22 cellular contexts compared by ENCODE assay signal in genomic region chr17:41540921-41541625, GRCh38. TPM values are rescaled to one million over a fixed set of nuclear protein-coding genes. Genes with fewer than 3 reads are reported as not detected.
DNase-seq lines count a peak whose midpoint lies in the region; ATAC-seq and TF ChIP-seq lines count a peak whose summit lies in the region.
"Had no signal": no experiment of that assay in that cellular context is flagged by ENCODE, and none has a peak within 500 bp of the region (broad histone marks: within the 10 kb centered on the region; RNA-seq: fewer than 3 reads in every experiment).

No MANE protein-coding gene starts in this region.

- no peaks in the 10 kb centered on the region for H3K27me3 ChIP-seq in Caco-2 (replicated peaks; ENCODE audit: control insufficient read depth, insufficient read depth, low read length)
- H3K27me3 ChIP-seq in mammary epithelial cell (ENCODE audit: insufficient read depth, low read length), result no peaks in the 10 kb centered on the region
- H3K27me3 ChIP-seq in muscle layer of duodenum (ENCODE audit: low read depth, low read length), result no peaks in the 10 kb centered on the region
- H3K27me3 ChIP-seq: upper lobe of right lung had no signal

- peaks cover 69% of the 10 kb centered on the region for H3K4me1 Mint-ChIP-seq in Caco-2 (ENCODE audit: low read depth, unreplicated experiment)

- TF ChIP-seq CTCF in Caco-2 (IDR thresholded peaks at IDR 0.05; ENCODE audit: insufficient read depth in 1 of 2, low read depth in 1 of 2, low read length in 1 of 2, severe bottlenecking in 1 of 2, unreplicated experiment in 1 of 2), result no peak
- no peak for TF ChIP-seq CTCF in mammary epithelial cell (conservative IDR thresholded peaks at IDR 0.05 in 1 of 2, IDR thresholded peaks at IDR 0.05 in 1 of 2; ENCODE audit: extremely low read depth in 1 of 2, insufficient read depth in 1 of 2, low read depth in 1 of 2, low read length in 2 of 2)

- 30% methylated on average over 10 of the region's 10 CpGs for WGBS in mammary epithelial cell (ENCODE audit: low coverage, missing lambda C conversion rate)

- no peaks in the 10 kb centered on the region for H3K36me3 ChIP-seq in Caco-2 (ENCODE audit: control insufficient read depth, insufficient read depth, low read length)
- no peaks in the 10 kb centered on the region for H3K36me3 ChIP-seq in mammary epithelial cell (ENCODE audit: insufficient read depth, low read length)
- no peaks in the 10 kb centered on the region for H3K36me3 ChIP-seq in muscle layer of duodenum (ENCODE audit: control insufficient read depth in 1 of 2, insufficient read depth in 2 of 2, low read length in 2 of 2)
- H3K36me3 ChIP-seq: lower lobe of right lung, upper lobe of right lung had no signal

- POLR2A ChIA-PET in Caco-2 (lab: Charles Lee), result interaction anchor here (1.4 to 1.6 kb wide), 2 partner anchors 11 to 13 kb away, joined by 3 to 8 read pairs; partner anchors contain the start of gene KRT19

- H2AFZ ChIP-seq in mammary epithelial cell (ENCODE audit: low read depth, low read length), result no peak overlapping the region

- peaks cover under 1% of the 10 kb centered on the region for H3K9me3 Mint-ChIP-seq in Caco-2 (ENCODE audit: unreplicated experiment)
- H3K9me3 Mint-ChIP-seq: CD8-positive, alpha-beta T cell; T-helper 1 cell treated with Interleukin-12 subunit alpha and Interleukin-12 subunit beta and Interleukin-4 antibody, amounts not matched to agents 30 μg/mL and 1 μg/mL, for 36 hours had no signal

- H4K20me1 ChIP-seq in mammary epithelial cell (ENCODE audit: insufficient read depth, low read length), result no peaks in the 10 kb centered on the region

- H3K4me2 ChIP-seq in mammary epithelial cell (ENCODE audit: insufficient read depth, low read depth, low read length), result no peak overlapping the region

- H3K27me3 Mint-ChIP-seq in Caco-2 (ENCODE audit: insufficient read depth, unreplicated experiment), result no peaks in the 10 kb centered on the region

- CTCF ChIA-PET in Caco-2 (lab: Charles Lee) (interaction anchor here (0.5 to 1.8 kb wide), 6 partner anchors 8 to 124 kb away, joined by 3 to 7 read pairs (median 4); partner anchors contain the start of gene KRT19), mammary epithelial cell (lab: Charles Lee; ENCODE audit: low non-redundant PET) (no interaction called here)

- peak in 1 of 2 experiments; percentile 47 for DNase-seq in Caco-2
- DNase-seq in NCI-H226, result peak; percentile 46
- DNase-seq in mammary epithelial cell, result peak; percentile 88
- no peak for DNase-seq in EL
- DNase-seq in NCI-H187 (lab: John Stamatoyannopoulos, UW), result no peak
- DNase-seq in NCI-H1048 (lab: John Stamatoyannopoulos, UW), result no peak
- DNase-seq: activated CD4-positive, CD25-positive, alpha-beta regulatory T cell; amniotic stem cell; CD8-positive, alpha-beta T cell; foreskin fibroblast; lower lobe of right lung; retina; SHP77 treated with DMSO at 0.1 percent for 48 hours; stimulated activated naive CD8-positive, alpha-beta T cell treated with anti-CD3 and anti-CD28 coated beads, Interleukin-15, Interleukin-2, amounts not matched to agents 100 U/mL and 50 U/mL, for 24 hours; upper lobe of right lung had no signal

- H3K9ac ChIP-seq in mammary epithelial cell (ENCODE audit: insufficient read depth, low read length), result peak overlapping the region; percentile 32

- in situ Hi-C loops in mammary epithelial cell (cut with MboI; ENCODE audit: low sequenced_read_pairs in 2 of 2), result loop anchor here in 1 of 2 donors (10.0 kb wide), 1 partner anchor 736 kb away; no protein-coding TSS in a partner anchor

- H3K9me3 ChIP-seq in Caco-2 (no peaks in the 10 kb centered on the region), mammary epithelial cell (replicated peaks; ENCODE audit: insufficient read depth, low read length) (no peaks in the 10 kb centered on the region), muscle layer of duodenum (ENCODE audit: control insufficient read depth in 1 of 2, low read length in 2 of 2) (no peaks in the 10 kb centered on the region)
- H3K9me3 ChIP-seq: lower lobe of right lung, upper lobe of right lung had no signal

- peak overlapping the region; percentile 67 for H3K27ac Mint-ChIP-seq in Caco-2 (ENCODE audit: unreplicated experiment)
- H3K27ac Mint-ChIP-seq: CD8-positive, alpha-beta T cell; T-helper 1 cell treated with Interleukin-12 subunit alpha and Interleukin-12 subunit beta and Interleukin-4 antibody, amounts not matched to agents 30 μg/mL and 1 μg/mL, for 36 hours had no signal

- ATAC-seq in GM18502 (IDR thresholded peaks at IDR 0.05; ENCODE audit: poor library complexity, unreplicated experiment), result no peak
- ATAC-seq: CD8-positive, alpha-beta T cell; GM12878; lower lobe of right lung; stimulated activated naive CD8-positive, alpha-beta T cell treated with anti-CD3 and anti-CD28 coated beads, Interleukin-15, Interleukin-2, amounts not matched to agents 100 U/mL and 50 U/mL, for 24 hours; upper lobe of right lung had no signal

- peaks cover 11% of the 10 kb centered on the region for H3K36me3 Mint-ChIP-seq in Caco-2 (ENCODE audit: insufficient read depth, unreplicated experiment)
- H3K36me3 Mint-ChIP-seq: CD8-positive, alpha-beta T cell had no signal

- H3K79me2 ChIP-seq in mammary epithelial cell (ENCODE audit: insufficient read depth, low read length), result no peaks in the 10 kb centered on the region

- H3K27ac ChIP-seq in mammary epithelial cell (ENCODE audit: insufficient read depth, low read depth, low read length) (peak overlapping the region; percentile 29), muscle layer of duodenum (ENCODE audit: low read length) (peak overlapping the region; percentile 4)
- H3K27ac ChIP-seq: lower lobe of right lung, upper lobe of right lung had no signal

- dilution Hi-C loops in mammary epithelial cell (cut with HindIII; ENCODE audit: low sequenced_read_pairs), result no loop called here

- intact Hi-C loops in Caco-2 (cut with micrococcal nuclease; ENCODE audit: unreplicated experiment) (no loop called here), mammary epithelial cell (cut with micrococcal nuclease) (no loop called here)

- BruUV-seq in Caco-2 (replicated peaks; lab: Mats Ljungman, UMichigan) (no TSS peak), mammary epithelial cell (replicated peaks; lab: Mats Ljungman, UMichigan) (no TSS peak)

- no peak overlapping the region for H3K4me3 Mint-ChIP-seq in Caco-2 (ENCODE audit: unreplicated experiment)
- H3K4me3 Mint-ChIP-seq: CD8-positive, alpha-beta T cell; T-helper 1 cell treated with Interleukin-12 subunit alpha and Interleukin-12 subunit beta and Interleukin-4 antibody, amounts not matched to agents 30 μg/mL and 1 μg/mL, for 36 hours had no signal

- H3K4me3 ChIP-seq in Caco-2 (ENCODE audit: low read depth, low read length) (no peak overlapping the region), mammary epithelial cell (replicated peaks in 1 of 3; ENCODE audit: insufficient read depth in 1 of 3, low read depth in 2 of 3, low read length in 3 of 3) (no peak overlapping the region), muscle layer of duodenum (ENCODE audit: low read depth in 1 of 2, low read length in 2 of 2) (no peak overlapping the region)
- H3K4me3 ChIP-seq: GM12878, lower lobe of right lung, upper lobe of right lung had no signal

- H3K4me1 ChIP-seq in Caco-2, result peaks cover 82% of the 10 kb centered on the region
- peaks cover 64% of the 10 kb centered on the region for H3K4me1 ChIP-seq in mammary epithelial cell (ENCODE audit: insufficient read depth, low read length)
- H3K4me1 ChIP-seq in muscle layer of duodenum (ENCODE audit: control insufficient read depth in 1 of 2, insufficient read depth in 2 of 2, low read length in 2 of 2), result no peaks in the 10 kb centered on the region
- H3K4me1 ChIP-seq: lower lobe of right lung, upper lobe of right lung had no signal

RNA-seq across cellular contexts. Expression of gene KRT19, which starts 13.0 kb away (rescaled TPM):
- total RNA-seq in Caco-2 (2022) (975 and 1,121 TPM in 2 replicates), mammary epithelial cell (10 to 100 TPM in 1 of 2 donors, not detected in 1; 29.3 TPM)
- 1.7 TPM for polyA plus RNA-seq in mammary epithelial cell
- not detected for polyA minus RNA-seq in mammary epithelial cell
- total RNA-seq: CD8-positive, alpha-beta T cell had no signal

RNA-seq across cellular contexts. Expression of gene KRT15, which starts 22.4 kb away (rescaled TPM):
- 5.3 and 10.5 TPM in 2 replicates for total RNA-seq in Caco-2 (2022)
- total RNA-seq in mammary epithelial cell, result 1,000 to 10,000 TPM in 1 of 2 donors, 100 to 1,000 TPM in 1; 302 to 1,980 TPM
- polyA plus RNA-seq in mammary epithelial cell, result 2,083 TPM
- 1,726 TPM for polyA minus RNA-seq in mammary epithelial cell
- total RNA-seq: CD8-positive, alpha-beta T cell; cerebellum had no signal

RNA-seq across cellular contexts. Expression of gene KRT9, which starts 30.8 kb away (rescaled TPM):
- total RNA-seq in Caco-2 (2022), result not detected in 2 replicates
- total RNA-seq in mammary epithelial cell, result under 1 TPM; 0.17 to 0.80 TPM
- 0.35 TPM for polyA plus RNA-seq in mammary epithelial cell
- polyA minus RNA-seq in mammary epithelial cell, result not detected
- total RNA-seq: CD8-positive, alpha-beta T cell; cerebellum; GM12878; lower lobe of right lung; upper lobe of right lung had no signal
- polyA plus RNA-seq: AG04450, GM12878, neural cell had no signal

RNA-seq across cellular contexts. Expression of gene KRT13, which starts 35.7 kb away (rescaled TPM):
- 0.35 TPM in 1 of 2 replicates, not detected in the other for total RNA-seq in Caco-2 (2022)
- 1 to 10 TPM in 1 of 2 donors, under 1 TPM in 1; 0.17 to 1.4 TPM for total RNA-seq in mammary epithelial cell
- polyA plus RNA-seq in mammary epithelial cell, result 1.2 TPM
- not detected for polyA minus RNA-seq in mammary epithelial cell
- total RNA-seq: CD8-positive, alpha-beta T cell; GM12878 had no signal
- polyA plus RNA-seq: AG04450, GM12878, neural cell had no signal

RNA-seq across cellular contexts. Expression of gene KRT14, which starts 45.6 kb away (rescaled TPM):
- total RNA-seq in Caco-2 (2022), result not detected in 2 replicates
- total RNA-seq in mammary epithelial cell, result 1,000 to 10,000 TPM; 4,602 to 9,976 TPM
- 26,464 TPM for polyA plus RNA-seq in mammary epithelial cell
- 15,260 TPM for polyA minus RNA-seq in mammary epithelial cell
- total RNA-seq: CD8-positive, alpha-beta T cell; cerebellum; GM12878; lower lobe of right lung; upper lobe of right lung had no signal
- polyA plus RNA-seq: AG04450, neural cell had no signal

Comparison
In these comparisons a context has a peak if more than half of its experiments do, and no peak if none do; other contexts are left out.
1. DNase-seq: peak in NCI-H226 (single experiment) and mammary epithelial cell (single experiment); none in EL (single experiment), NCI-H187 (0 of 2) and NCI-H1048 (single experiment).
2. RNA of gene KRT19, which starts 13.0 kb away (total RNA-seq): 975 to 1,121 TPM in Caco-2; 29.3 TPM in mammary epithelial cell; every median in the first group is over 10 times any median in the second.
3. RNA of gene KRT15, which starts 22.4 kb away (total RNA-seq): 302 to 1,980 TPM in mammary epithelial cell; 5.3 to 10.5 TPM in Caco-2; every median in the first group is over 10 times any median in the second.